8 cellular contexts compared by ENCODE assay signal in genomic region chr19:17719730-17720486, GRCh38. TPM values are rescaled to one million over a fixed set of nuclear protein-coding genes. Genes with fewer than 3 reads are reported as not detected.
DNase-seq lines count a peak whose midpoint lies in the region; ATAC-seq and TF ChIP-seq lines count a peak whose summit lies in the region.

No MANE protein-coding gene starts in this region.

- H3K27ac Mint-ChIP-seq in Caco-2 (ENCODE audit: unreplicated experiment) = peak overlapping the region; percentile 54
- peak overlapping the region; percentile 34 to 94 (median 94) for H3K27ac Mint-ChIP-seq in brain

- POLR2A ChIA-PET in Caco-2 (lab: Charles Lee) = interaction anchor here (0.6 to 0.7 kb wide), 5 partner anchors 24 to 223 kb away, joined by 3 to 5 read pairs (median 4); no protein-coding TSS in a partner anchor

- H3K4me3 Mint-ChIP-seq in Caco-2 (ENCODE audit: unreplicated experiment) (peak overlapping the region; percentile 84), brain (peak overlapping the region; percentile 86 to 94 (median 89))

- peak overlapping the region; percentile 90 for H3K4me3 ChIP-seq in Caco-2 (ENCODE audit: low read depth, low read length)
- peak overlapping the region; percentile 83 for H3K4me3 ChIP-seq in HFF-Myc (replicated peaks; ENCODE audit: low read depth, low read length)
- peak overlapping the region; percentile 74 for H3K4me3 ChIP-seq in RWPE2 (ENCODE audit: severe bottlenecking)
- peak overlapping the region; percentile 94 for H3K4me3 ChIP-seq in lower lobe of right lung

- ATAC-seq in RWPE2 (ENCODE audit: low read depth) (peak; percentile 57), lower lobe of right lung (peak; percentile 38 to 55)
- peak; percentile 6 for ATAC-seq in stimulated activated naive CD8-positive, alpha-beta T cell treated with anti-CD3 and anti-CD28 coated beads, Interleukin-15, Interleukin-2, amounts not matched to agents 100 U/mL and 50 U/mL, for 24 hours

- TF ChIP-seq CTCF in Caco-2 (IDR thresholded peaks at IDR 0.05; ENCODE audit: insufficient read depth in 1 of 2, low read depth in 1 of 2, low read length in 1 of 2, severe bottlenecking in 1 of 2, unreplicated experiment in 1 of 2) (no peak), HFF-Myc (IDR thresholded peaks at IDR 0.05; ENCODE audit: low read depth, low read length, missing control alignments) (no peak), RWPE2 (IDR thresholded peaks at IDR 0.05; ENCODE audit: poor library complexity, severe bottlenecking) (no peak), brain (conservative IDR thresholded peaks at IDR 0.05) (no peak), lower lobe of right lung (IDR thresholded peaks at IDR 0.05) (no peak)

- no TSS peak for BruUV-seq in Caco-2 (replicated peaks; lab: Mats Ljungman, UMichigan)

- CTCF ChIA-PET in Caco-2 (lab: Charles Lee) = interaction anchor here (1.3 kb wide), 1 partner anchor 47 kb away, joined by 7 read pairs; no protein-coding TSS in a partner anchor

- intact Hi-C loops in Caco-2 (cut with micrococcal nuclease; ENCODE audit: unreplicated experiment) (no loop called here), lower lobe of right lung (cut with DNase I) (no loop called here)

- no peaks in the 10 kb centered on the region for H3K9me3 ChIP-seq in Caco-2
- no peaks in the 10 kb centered on the region for H3K9me3 ChIP-seq in RWPE2 (ENCODE audit: severe bottlenecking)
- H3K9me3 ChIP-seq in lower lobe of right lung = no peaks in the 10 kb centered on the region

- H3K9me3 Mint-ChIP-seq in Caco-2 (ENCODE audit: unreplicated experiment) = no peaks in the 10 kb centered on the region
- no peaks in the 10 kb centered on the region for H3K9me3 Mint-ChIP-seq in brain

- H3K27me3 ChIP-seq in Caco-2 (replicated peaks; ENCODE audit: control insufficient read depth, insufficient read depth, low read length) = no peaks in the 10 kb centered on the region
- no peaks in the 10 kb centered on the region for H3K27me3 ChIP-seq in RWPE2 (ENCODE audit: insufficient read depth, poor library complexity, severe bottlenecking)
- no peaks in the 10 kb centered on the region for H3K27me3 ChIP-seq in lower lobe of right lung (ENCODE audit: low read depth)

- H3K4me1 ChIP-seq in Caco-2 (peaks cover 11% of the 10 kb centered on the region), RWPE2 (ENCODE audit: insufficient read depth, poor library complexity, severe bottlenecking) (peaks cover 5% of the 10 kb centered on the region), lower lobe of right lung (peaks cover 57% of the 10 kb centered on the region)

- DNase-seq in Caco-2 (no peak), HFF-Myc (ENCODE audit: extremely low read depth, low read depth) (no peak), RWPE2 (ENCODE audit: low spot score) (no peak), lower lobe of right lung (peak; percentile 73), NCI-H1694 treated with DMSO at 0.1 percent for 48 hours (lab: John Stamatoyannopoulos, UW) (no peak), NCI-H1092 (lab: John Stamatoyannopoulos, UW) (no peak)
- DNase-seq in stimulated activated naive CD8-positive, alpha-beta T cell treated with anti-CD3 and anti-CD28 coated beads, Interleukin-15, Interleukin-2, amounts not matched to agents 100 U/mL and 50 U/mL, for 24 hours = peak; percentile 33

- peaks cover 13% of the 10 kb centered on the region for H3K36me3 Mint-ChIP-seq in Caco-2 (ENCODE audit: insufficient read depth, unreplicated experiment)
- H3K36me3 Mint-ChIP-seq in brain = peaks cover 29% of the 10 kb centered on the region

- H3K4me1 Mint-ChIP-seq in Caco-2 (ENCODE audit: low read depth, unreplicated experiment) (peaks cover 12% of the 10 kb centered on the region), brain (peaks cover 42% of the 10 kb centered on the region)

- peak overlapping the region; percentile 29 for H3K27ac ChIP-seq in RWPE2 (ENCODE audit: poor library complexity, severe bottlenecking)
- peak overlapping the region; percentile 82 for H3K27ac ChIP-seq in lower lobe of right lung

- no peaks in the 10 kb centered on the region for H3K27me3 Mint-ChIP-seq in Caco-2 (ENCODE audit: insufficient read depth, unreplicated experiment)
- H3K27me3 Mint-ChIP-seq in brain = peaks cover 6% of the 10 kb centered on the region

- H3K36me3 ChIP-seq in Caco-2 (ENCODE audit: control insufficient read depth, insufficient read depth, low read length) = no peaks in the 10 kb centered on the region
- H3K36me3 ChIP-seq in RWPE2 (ENCODE audit: low read depth) = peaks cover 17% of the 10 kb centered on the region
- H3K36me3 ChIP-seq in lower lobe of right lung = peaks cover 20% of the 10 kb centered on the region

RNA-seq across cellular contexts. Expression of gene MAP1S, which starts 0.6 kb away (rescaled TPM):
- total RNA-seq in Caco-2 (2022) = 51.4 and 58.2 TPM in 2 replicates
- polyA plus RNA-seq in brain (ENCODE audit: insufficient read depth, low read depth, low replicate concordance) = 102 TPM
- total RNA-seq in lower lobe of right lung = 67.1 TPM

RNA-seq across cellular contexts. Expression of gene FCHO1, which starts 31.4 kb away (rescaled TPM):
- total RNA-seq in Caco-2 (2022) (0.35 and 0.39 TPM in 2 replicates), lower lobe of right lung (8.7 TPM)
- polyA plus RNA-seq in brain (ENCODE audit: insufficient read depth, low read depth, low replicate concordance) = 18.4 TPM

RNA-seq across cellular contexts. Expression of gene UNC13A, which starts 31.8 kb away (rescaled TPM):
- total RNA-seq in Caco-2 (2022) (0.18 and 0.23 TPM in 2 replicates), lower lobe of right lung (0.21 TPM)
- 12.9 TPM for polyA plus RNA-seq in brain (ENCODE audit: insufficient read depth, low read depth, low replicate concordance)

Comparison
In these comparisons a context has a peak if more than half of its experiments do, and no peak if none do; other contexts are left out.
1. DNase-seq: peak in lower lobe of right lung (single experiment) and stimulated activated naive CD8-positive, alpha-beta T cell treated with anti-CD3 and anti-CD28 coated beads, Interleukin-15, Interleukin-2, amounts not matched to agents 100 U/mL and 50 U/mL, for 24 hours (single experiment); none in Caco-2 (0 of 2), HFF-Myc (single experiment), RWPE2 (single experiment), NCI-H1694 treated with DMSO at 0.1 percent for 48 hours (single experiment) and NCI-H1092 (single experiment).
2. ATAC-seq: peak in every context shown above with its lines; median percentile 57 in RWPE2; 46 in lower lobe of right lung; 6 in stimulated activated naive CD8-positive, alpha-beta T cell treated with anti-CD3 and anti-CD28 coated beads, Interleukin-15, Interleukin-2, amounts not matched to agents 100 U/mL and 50 U/mL, for 24 hours.
3. Peak in every context shown above with its lines, with median percentiles within 50 percentile points of each other: H3K4me3 ChIP-seq.